18 cellular contexts compared by ENCODE assay signal in genomic region chr3:165070682-165071081, GRCh38. TPM values are rescaled to one million over a fixed set of nuclear protein-coding genes. Genes with fewer than 3 reads are reported as not detected.
DNase-seq lines count a peak whose midpoint lies in the region; ATAC-seq and TF ChIP-seq lines count a peak whose summit lies in the region.
"Had no signal": no experiment of that assay in that cellular context is flagged by ENCODE, and none has a peak within 500 bp of the region (broad histone marks: within the 10 kb centered on the region; RNA-seq: fewer than 3 reads in every experiment).

No MANE protein-coding gene starts in this region.

- no peak overlapping the region for H3K4ac ChIP-seq in H9 (ENCODE audit: low read depth, low read length)

- H3K4me3 Mint-ChIP-seq in H9, result no peak overlapping the region
- H3K4me3 Mint-ChIP-seq: CD4-positive, alpha-beta memory T cell had no signal

- H3K27me3 Mint-ChIP-seq in H9 (ENCODE audit: low read depth), result no peaks in the 10 kb centered on the region
- H3K27me3 Mint-ChIP-seq: CD4-positive, alpha-beta memory T cell had no signal

- H3K27ac ChIP-seq in H9 (ENCODE audit: insufficient read length, low read depth, low read length), result no peak overlapping the region
- no peak overlapping the region for H3K27ac ChIP-seq in SU-DHL-6 (ENCODE audit: low read depth, low read length)
- no peak overlapping the region for H3K27ac ChIP-seq in left lung
- H3K27ac ChIP-seq: BLaER1 had no signal

- H3K23me2 ChIP-seq in H9 (ENCODE audit: insufficient read length, low read depth, low read length, poor library complexity, severe bottlenecking), result no peaks in the 10 kb centered on the region

- no peaks in the 10 kb centered on the region for H3K36me3 Mint-ChIP-seq in H9 (ENCODE audit: insufficient read depth in 1 of 3, low read depth in 3 of 3)
- H3K36me3 Mint-ChIP-seq: CD4-positive, alpha-beta memory T cell had no signal

- H2BK5ac ChIP-seq in H9 (ENCODE audit: insufficient read length, low read length), result no peak overlapping the region

- no peak overlapping the region for H3K4me3 ChIP-seq in SU-DHL-6 (ENCODE audit: insufficient read depth, low read length, poor library complexity, severe bottlenecking)
- no peak overlapping the region for H3K4me3 ChIP-seq in left lung
- H3K4me3 ChIP-seq: BLaER1, K562 had no signal

- no peaks in the 10 kb centered on the region for H3K4me1 Mint-ChIP-seq in H9
- H3K4me1 Mint-ChIP-seq: CD4-positive, alpha-beta memory T cell had no signal

- ATAC-seq in left colon, result peak; percentile 71
- ATAC-seq in left lung, result no peak
- ATAC-seq: K562, SK-N-SH treated with all-trans-retinoic acid at 6 μM for 48 hours had no signal

- H3K14ac ChIP-seq in H9 (ENCODE audit: insufficient read depth, low read length), result no peak overlapping the region

- no peaks in the 10 kb centered on the region for H3K9me3 ChIP-seq in H9 (ENCODE audit: control insufficient read depth, low read depth, low read length)
- H3K9me3 ChIP-seq in SU-DHL-6 (ENCODE audit: insufficient read depth, low read length), result no peaks in the 10 kb centered on the region
- H3K9me3 ChIP-seq in left lung, result no peaks in the 10 kb centered on the region
- H3K9me3 ChIP-seq: BLaER1 had no signal

- H3K9me2 ChIP-seq in SU-DHL-6 (replicated peaks; ENCODE audit: insufficient read depth, low read length), result no peaks in the 10 kb centered on the region

- no peak overlapping the region for H2BK15ac ChIP-seq in H9 (ENCODE audit: low read depth, low read length)

- no peaks in the 10 kb centered on the region; the same call in 1 of the 2 replicates for H3F3A ChIP-seq in SU-DHL-6 (ENCODE audit: insufficient read depth)

- no peaks in the 10 kb centered on the region for H3K79me2 ChIP-seq in H9 (ENCODE audit: insufficient read depth, low read length)
- no peaks in the 10 kb centered on the region for H3K79me2 ChIP-seq in SU-DHL-6 (ENCODE audit: insufficient read depth, low read length)

- no peak overlapping the region for H2AK5ac ChIP-seq in H9 (ENCODE audit: insufficient read length, low read length)

- intact Hi-C loops in left colon (cut with DNase I, micrococcal nuclease) (no loop called here), left lung (cut with DNase I) (no loop called here)

- H3K9me3 Mint-ChIP-seq in H9, result no peaks in the 10 kb centered on the region

- H3K9ac ChIP-seq in H9 (ENCODE audit: extremely low read depth, insufficient read length, low read length) (no peak overlapping the region), SU-DHL-6 (ENCODE audit: low read length) (no peak overlapping the region)
- H3K9ac ChIP-seq: BLaER1 had no signal

- no peak overlapping the region for H2AFZ ChIP-seq in H9 (ENCODE audit: low read length)
- peak overlapping the region; percentile 26 for H2AFZ ChIP-seq in SU-DHL-6 (ENCODE audit: low read depth, low read length, severe bottlenecking)

- no peak overlapping the region for H4K8ac ChIP-seq in H9 (replicated peaks; ENCODE audit: insufficient read length, low read depth, low read length)

- no peaks in the 10 kb centered on the region for H3K79me1 ChIP-seq in H9 (ENCODE audit: insufficient read depth, low read depth, low read length, poor library complexity, severe bottlenecking)

- H3K27ac Mint-ChIP-seq in H9, result peak overlapping the region in 1 of 3 experiments; percentile 80; a peak in 2 of 7 replicates
- H3K27ac Mint-ChIP-seq: CD4-positive, alpha-beta memory T cell had no signal

- H3K4me1 ChIP-seq in H9 (ENCODE audit: insufficient read depth, low read length) (no peaks in the 10 kb centered on the region), left lung (no peaks in the 10 kb centered on the region)
- H3K4me1 ChIP-seq: BLaER1 had no signal

- H3K4me2 ChIP-seq in H9 (ENCODE audit: insufficient read depth, insufficient read length, low read length), result no peak overlapping the region
- H3K4me2 ChIP-seq in SU-DHL-6 (ENCODE audit: low read depth, low read length, poor library complexity, severe bottlenecking), result no peak overlapping the region
- H3K4me2 ChIP-seq: BLaER1 had no signal

- peak; percentile 12 for TF ChIP-seq CTCF in GM10266 (IDR thresholded peaks at IDR 0.05; ENCODE audit: control insufficient read depth, insufficient read depth, low read depth, missing control alignments)
- peak; percentile 33; the same call in 2 of the 3 replicates for TF ChIP-seq CTCF in H9 (conservative IDR thresholded peaks at IDR 0.05)
- TF ChIP-seq CTCF in SU-DHL-6 (IDR thresholded peaks at IDR 0.05; ENCODE audit: insufficient read depth, low read length, poor library complexity, severe bottlenecking), result no peak
- TF ChIP-seq CTCF in left lung (IDR thresholded peaks at IDR 0.05), result no peak

- H4K91ac ChIP-seq in H9 (ENCODE audit: insufficient read length, low read depth, low read length), result no peak overlapping the region

- no CpG with 5 or more reads among the region's 6 CpGs for WGBS in H9 (ENCODE audit: extremely low coverage, insufficient read length, low lambda C conversion rate)

- H3K18ac ChIP-seq in H9 (ENCODE audit: insufficient read length, low read depth, low read length), result no peak overlapping the region

- H3K27me3 ChIP-seq in H9 (ENCODE audit: insufficient read depth, low read length) (no peaks in the 10 kb centered on the region), SU-DHL-6 (ENCODE audit: low read length) (no peaks in the 10 kb centered on the region), left lung (no peaks in the 10 kb centered on the region)
- H3K27me3 ChIP-seq: BLaER1 had no signal

- no peaks in the 10 kb centered on the region for H4K20me1 ChIP-seq in H9 (ENCODE audit: control insufficient read depth, insufficient read depth, insufficient read length)
- no peaks in the 10 kb centered on the region for H4K20me1 ChIP-seq in SU-DHL-6 (ENCODE audit: low read depth, low read length)
- H4K20me1 ChIP-seq: BLaER1 had no signal

- H3K36me3 ChIP-seq in SU-DHL-6 (ENCODE audit: low read length), result no peaks in the 10 kb centered on the region
- H3K36me3 ChIP-seq in left lung, result no peaks in the 10 kb centered on the region
- H3K36me3 ChIP-seq: BLaER1 had no signal

- H2BK12ac ChIP-seq in H9 (ENCODE audit: insufficient read length, low read depth, low read length), result no peak overlapping the region

- H4K5ac ChIP-seq in H9 (ENCODE audit: insufficient read length, low read depth, low read length), result no peak overlapping the region

- H2BK120ac ChIP-seq in H9 (ENCODE audit: low read depth, low read length, poor library complexity, severe bottlenecking), result no peak overlapping the region

- no peak overlapping the region for H3K56ac ChIP-seq in H9 (ENCODE audit: insufficient read length, low read depth, low read length)

- H3K23ac ChIP-seq in H9 (ENCODE audit: insufficient read length, low read depth, low read length), result no peak overlapping the region

- H3T11ph ChIP-seq in H9 (ENCODE audit: low read length), result no peak overlapping the region

- DNase-seq in GM10266 (ENCODE audit: extremely low spot score), result no peak
- DNase-seq in H9, result peak; percentile 22
- no peak for DNase-seq in left colon
- no peak for DNase-seq in NCI-H1105 (lab: John Stamatoyannopoulos, UW)
- no peak for DNase-seq in left lung
- DNase-seq in stimulated activated CD4-positive, alpha-beta T cell treated with anti-CD3 and anti-CD28 coated beads, Interleukin-4, amount 100 ng/mL, for 1 hour, result no peak
- DNase-seq: Calu3; NCI-H187; NK-92 treated with Interleukin-12 subunit alpha and Interleukin-12 subunit beta, amount 100 ng/mL, for 24 hours; SHP77; T-helper 1 cell had no signal

- H2BK20ac ChIP-seq in H9 (ENCODE audit: low read depth, low read length, poor library complexity, severe bottlenecking), result no peak overlapping the region

RNA-seq across cellular contexts. Expression of gene SI, which starts 7.6 kb away (rescaled TPM):
- total RNA-seq in H9 (2021), result not detected in 2 replicates
- 10 to 100 TPM; 53.2 to 56.4 TPM for total RNA-seq in left colon
- not detected for total RNA-seq in left lung
- total RNA-seq: A673; Calu3; CD4-positive, alpha-beta memory T cell; K562; RPMI7951 had no signal

Comparison
In these comparisons a context has a peak if more than half of its experiments do, and no peak if none do; other contexts are left out.
1. CTCF ChIP-seq: peak in GM10266 (single experiment) and H9 (single experiment); none in SU-DHL-6 (single experiment) and left lung (0 of 2).
2. RNA of gene SI, which starts 7.6 kb away (total RNA-seq): 53.2 to 56.4 TPM in left colon; not detected in H9 and not detected in left lung; every median in the first group is over 10 times any median in the second.